Comparison of ENCODE assay signal across 8 cellular contexts in the genomic region with DNA sequence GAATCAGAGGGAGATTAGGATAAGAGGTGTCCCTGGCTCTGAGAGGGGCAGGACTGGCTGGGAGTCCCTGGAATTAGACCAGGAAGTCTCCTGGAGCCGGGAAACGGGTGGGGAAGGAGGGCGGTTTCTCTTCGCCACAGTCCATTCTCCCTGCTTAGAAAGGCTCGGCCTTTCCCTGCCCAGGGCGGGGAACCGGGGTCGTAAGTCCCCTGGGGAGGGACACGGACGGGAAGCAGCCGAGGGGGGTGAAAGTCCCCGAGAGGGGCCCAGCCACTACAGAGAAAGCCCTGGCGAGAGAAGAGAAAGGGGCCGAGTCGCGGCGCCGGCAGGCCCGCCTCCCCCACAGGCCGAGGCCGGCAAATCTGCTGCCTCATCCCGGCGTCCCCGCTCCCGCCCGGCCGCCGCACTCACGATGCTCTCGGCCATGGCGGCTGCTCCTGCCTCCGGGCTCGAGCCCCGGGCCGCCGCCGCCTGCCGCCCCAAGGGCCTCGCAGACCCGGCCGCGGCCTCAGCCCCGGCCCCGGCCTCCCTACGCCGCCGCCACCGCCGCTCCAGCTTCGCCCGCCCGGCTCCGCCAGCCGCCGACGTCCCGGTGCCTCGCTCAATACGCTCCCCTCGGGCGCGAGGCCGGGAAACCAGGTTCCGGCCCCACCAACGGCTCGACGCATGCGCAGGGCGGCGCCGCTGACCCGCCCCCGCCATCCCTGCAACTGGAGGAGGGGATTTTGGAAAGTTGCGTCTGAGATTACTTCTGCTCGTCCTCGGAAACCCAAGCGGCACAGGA. TPM values are rescaled to one million over a fixed set of nuclear protein-coding genes. Genes with fewer than 3 reads are reported as not detected.
A peak's percentile ranks its signal among the peaks of the same experiment; 100 is the strongest.
DNase-seq lines count a peak whose midpoint lies in the region; ATAC-seq and TF ChIP-seq lines count a peak whose summit lies in the region.

A gene (minus strand): TSS at position 608 of the 784 bp plus-strand sequence. CDS start 182 bp downstream, at position 426.
A gene (plus strand): TSS at position 692 of the 784 bp plus-strand sequence. CDS start 5,217 bp downstream, outside the sequence.

- 3% methylated on average over 8 of the region's 77 CpGs; no CpG with 5 or more reads in 1 of the 2 donors for WGBS in gastroesophageal sphincter (ENCODE audit: low coverage in 1 of 2), 2 donors

- DNase-seq in Daoy (ENCODE audit: low read depth): peak; percentile 92
- DNase-seq in GM23338 (ENCODE audit: low spot score): peak; percentile 91
- peak; percentile 71 for DNase-seq in M059J (ENCODE audit: low read depth)
- DNase-seq in SJCRH30: peak; percentile 93 to 97
- peak; percentile 84 for DNase-seq in activated naive CD4-positive, alpha-beta T cell treated with Interleukin-2 at 50 U/mL for 16 hours
- DNase-seq in substantia nigra (lab: John Stamatoyannopoulos, UW): peak in 47 of 49 donors; percentile 22 to 89 (median 75)

- H3K27me3 ChIP-seq in GM23338 (ENCODE audit: insufficient read depth): no peaks in the 10 kb centered on the region
- no peaks in the 10 kb centered on the region for H3K27me3 ChIP-seq in SJCRH30
- H3K27me3 ChIP-seq in gastroesophageal sphincter: no peaks in the 10 kb centered on the region
- peaks cover 4% of the 10 kb centered on the region for H3K27me3 ChIP-seq in neutrophil

- peak within 1 kb of the TSS; percentile 84; the same call in 1 of the 2 replicates for H2AFZ ChIP-seq in GM23338

- peaks cover 49% of the 10 kb centered on the region for H3K79me2 ChIP-seq in GM23338 (replicated peaks; ENCODE audit: insufficient read depth)

- peak; percentile 92 for ATAC-seq in GM23338
- ATAC-seq in gastroesophageal sphincter: peak; percentile 95

- TF ChIP-seq POLR2A in gastroesophageal sphincter (IDR thresholded peaks at IDR 0.05): peak; percentile 74 to 90

- H3K4me3 Mint-ChIP-seq in GM23338: peak within 1 kb of the TSS; percentile 96

- no peaks in the 10 kb centered on the region for H3K9me3 ChIP-seq in SJCRH30 (replicated peaks)
- no peaks in the 10 kb centered on the region for H3K9me3 ChIP-seq in gastroesophageal sphincter
- H3K9me3 ChIP-seq in neutrophil: no peaks in the 10 kb centered on the region

- peaks cover 14% of the 10 kb centered on the region for H3K36me3 Mint-ChIP-seq in GM23338 (ENCODE audit: low read depth)

- TF ChIP-seq EP300 in gastroesophageal sphincter (IDR thresholded peaks at IDR 0.05): no peak

- peaks cover 7% of the 10 kb centered on the region for H3K4me1 ChIP-seq in GM23338 (ENCODE audit: insufficient read depth)
- H3K4me1 ChIP-seq in SJCRH30: no peaks in the 10 kb centered on the region
- peaks cover 3 to 43% (median 13%) of the 10 kb centered on the region in 3 donors for H3K4me1 ChIP-seq in gastroesophageal sphincter
- H3K4me1 ChIP-seq in neutrophil (ENCODE audit: control insufficient read depth in 1 of 2, insufficient read depth in 1 of 2, low read depth in 1 of 2, low read length in 1 of 2): peaks cover 19 to 21% of the 10 kb centered on the region in 2 experiments

- no peaks in the 10 kb centered on the region; the same call in 1 of the 3 replicates for H3K9me3 Mint-ChIP-seq in GM23338

- H3K27ac ChIP-seq in GM23338 (ENCODE audit: low read depth): peak within 1 kb of the TSS; percentile 92
- peak within 1 kb of the TSS; percentile 68 for H3K27ac ChIP-seq in SJCRH30
- H3K27ac ChIP-seq in gastroesophageal sphincter: peak within 1 kb of the TSS; percentile 77 to 96 (median 92)
- peak within 1 kb of the TSS; percentile 90 for H3K27ac ChIP-seq in neutrophil
- peak within 1 kb of the TSS; percentile 86 for H3K27ac ChIP-seq in substantia nigra (ENCODE audit: low read depth, low read length, poor library complexity, severe bottlenecking)

- H3K36me3 ChIP-seq in GM23338 (ENCODE audit: insufficient read depth): no peaks in the 10 kb centered on the region; the same call in 1 of the 2 replicates
- H3K36me3 ChIP-seq in SJCRH30: peaks cover 16% of the 10 kb centered on the region
- no peaks in the 10 kb centered on the region for H3K36me3 ChIP-seq in gastroesophageal sphincter
- H3K36me3 ChIP-seq in neutrophil: no peaks in the 10 kb centered on the region

- no peaks in the 10 kb centered on the region for H3K9me2 ChIP-seq in GM23338 (ENCODE audit: insufficient read depth)

- TF ChIP-seq CTCF in GM23338 (conservative IDR thresholded peaks at IDR 0.05; ENCODE audit: low read depth in 2 of 2) (no peak), gastroesophageal sphincter (IDR thresholded peaks at IDR 0.05) (peak in 1 of 4 experiments; percentile 11), neutrophil (IDR thresholded peaks at IDR 0.05) (no peak)

- H3K27ac Mint-ChIP-seq in GM23338: peak within 1 kb of the TSS; percentile 97

- H3K4me1 Mint-ChIP-seq in GM23338: peaks cover 10% of the 10 kb centered on the region

- H4K20me1 ChIP-seq in GM23338 (replicated peaks; ENCODE audit: insufficient read depth): peaks cover 32% of the 10 kb centered on the region

- H3K27me3 Mint-ChIP-seq in GM23338 (ENCODE audit: insufficient read depth, low read depth, poor library complexity): no peaks in the 10 kb centered on the region

- H3K4me3 ChIP-seq in GM23338 (peak within 1 kb of the TSS; percentile 99), SJCRH30 (peak within 1 kb of the TSS; percentile 83), gastroesophageal sphincter (peak within 1 kb of the TSS; percentile 73 to 75), neutrophil (ENCODE audit: low read depth in 1 of 2, low read length in 1 of 2) (peak within 1 kb of the TSS; percentile 68 to 78)

- H3F3A ChIP-seq in GM23338 (replicated peaks; ENCODE audit: low read depth): peaks cover 13% of the 10 kb centered on the region; the same call in 1 of the 2 replicates

- H3K4me2 ChIP-seq in GM23338: peak within 1 kb of the TSS; percentile 99

RNA-seq across cellular contexts. Expression of the first gene that starts in this region (rescaled TPM):
- 69.6 and 78.5 TPM in 2 replicates for total RNA-seq in Daoy (2014; rRNA removed; shearing (Covaris generic))
- 54.3 and 79.1 TPM in 2 replicates for total RNA-seq in GM23338 (2014; rRNA removed; shearing (Covaris generic))
- polyA plus RNA-seq in GM23338 (2016; fragmentation: Nextera tagmentation; extraction: Ambion mirVana): 23.0 and 24.1 TPM in 2 replicates
- total RNA-seq in M059J (2014; rRNA removed; shearing (Covaris generic)): 53.7 and 79.7 TPM in 2 replicates
- total RNA-seq in SJCRH30 (2014; rRNA removed; shearing (Covaris generic)): 118 and 131 TPM in 2 replicates
- total RNA-seq in gastroesophageal sphincter: 10 to 100 TPM; 49.5 to 83.8 (median 58.0) TPM

RNA-seq across cellular contexts. Expression of the second gene that starts in this region (rescaled TPM):
- total RNA-seq in Daoy (2014; rRNA removed; shearing (Covaris generic)): 2.3 and 4.5 TPM in 2 replicates
- total RNA-seq in GM23338 (2014; rRNA removed; shearing (Covaris generic)): 0.31 and 0.66 TPM in 2 replicates
- polyA plus RNA-seq in GM23338 (2016; fragmentation: Nextera tagmentation; extraction: Ambion mirVana): 1.2 and 1.5 TPM in 2 replicates
- 2.5 and 5.3 TPM in 2 replicates for total RNA-seq in M059J (2014; rRNA removed; shearing (Covaris generic))
- 0.25 and 0.49 TPM in 2 replicates for total RNA-seq in SJCRH30 (2014; rRNA removed; shearing (Covaris generic))
- under 1 TPM in 3 of 4 donors, not detected in 1; 0.27 to 0.89 (median 0.30) TPM for total RNA-seq in gastroesophageal sphincter

Comparison
In these comparisons a context has a peak if more than half of its experiments do, and no peak if none do; other contexts are left out.
1. Peak in every context shown above with its lines: DNase-seq, ATAC-seq, H3K4me3 ChIP-seq and H3K27ac ChIP-seq.